9 cellular contexts compared by ENCODE assay signal in genomic region chr5:5407924-5408323, GRCh38.
"Had no signal": no experiment of that assay in that cellular context is flagged by ENCODE, and none has a peak within 500 bp of the region (broad histone marks: within the 10 kb centered on the region; RNA-seq: fewer than 3 reads in every experiment).

No MANE protein-coding gene starts in this region.

- H3K27ac ChIP-seq: KMS-11 had no signal

- H3K9ac ChIP-seq: KMS-11 had no signal

- H3K4me3 Mint-ChIP-seq: GM23338, H9 had no signal

- H3K4me3 ChIP-seq: GM23338 had no signal

- H3K4me2 ChIP-seq: GM23338, KMS-11 had no signal

- ATAC-seq: GM23338 had no signal

- DNase-seq: H9, HCEC 1CT, Karpas-422, KBM-7 had no signal

- H2AFZ ChIP-seq: GM23338 had no signal

- H3K27ac Mint-ChIP-seq: GM23338, H9 had no signal

- FAIRE-seq: H1, H54, HTR-8/SVneo had no signal
